Comparison of ENCODE assay signal across 8 cellular contexts in the genomic region with DNA sequence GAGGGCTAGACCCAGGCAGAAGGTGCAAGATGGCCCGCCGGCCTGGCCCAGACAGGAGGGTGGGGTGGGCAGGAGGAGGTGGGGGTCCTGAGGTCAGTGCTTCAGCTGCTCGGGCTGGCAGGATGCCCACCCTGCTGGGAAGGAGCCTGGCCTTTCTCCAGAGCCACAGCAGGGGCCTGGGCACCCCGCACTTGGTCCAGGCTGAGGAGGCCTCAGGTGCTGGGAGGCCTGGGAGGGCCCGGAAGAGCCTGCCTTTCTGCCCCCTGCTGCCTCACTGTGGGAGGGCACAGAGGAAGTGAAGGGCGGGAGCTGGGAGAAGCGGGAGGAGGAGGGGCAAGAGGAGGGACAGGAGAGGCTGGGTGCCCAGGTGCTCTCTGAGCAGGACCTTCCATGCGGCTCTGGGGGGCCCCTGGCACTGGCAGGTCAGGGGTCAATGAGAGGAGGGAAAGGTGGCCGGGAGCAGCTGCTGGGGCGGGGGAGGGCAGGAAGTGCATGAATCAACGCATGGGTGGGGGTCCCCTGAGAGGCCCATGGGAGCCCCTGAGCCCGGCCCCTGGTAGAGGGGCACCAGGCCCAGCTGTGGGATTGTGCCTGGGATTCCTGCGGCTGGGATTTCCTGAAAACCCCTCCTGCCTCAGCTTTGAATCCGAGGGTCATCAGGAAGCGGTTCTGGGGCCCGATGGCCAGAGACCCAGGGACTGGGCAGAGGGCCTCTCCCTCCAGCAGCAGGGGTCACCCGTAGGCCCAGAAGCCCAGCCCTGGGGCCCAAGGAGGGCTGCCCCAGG. TPM values are rescaled to one million over a fixed set of nuclear protein-coding genes. Genes with fewer than 3 reads are reported as not detected.
DNase-seq lines count a peak whose midpoint lies in the region; ATAC-seq and TF ChIP-seq lines count a peak whose summit lies in the region.

No MANE protein-coding gene starts in this region.

- ATAC-seq in DND-41 (ENCODE audit: insufficient read depth, low read depth) (peak; percentile 77), HG02884 (IDR thresholded peaks at IDR 0.05; ENCODE audit: unreplicated experiment) (no peak)

- CTCF ChIA-PET in HEK293 (lab: Yijun Ruan, JAX): interaction anchor here (0.6 to 1.4 kb wide), 7 partner anchors 12 to 277 kb away, joined by 3 to 4 read pairs (median 3); no protein-coding TSS in a partner anchor

- peak overlapping the region; percentile 53 for H3K9ac ChIP-seq in DND-41 (ENCODE audit: low read depth, low read length)

- H4K20me1 ChIP-seq in DND-41 (ENCODE audit: insufficient read depth, low read length): peaks cover 3% of the 10 kb centered on the region

- H3K27ac Mint-ChIP-seq in progenitor cell of endocrine pancreas: no peak overlapping the region

- H3K4me1 Mint-ChIP-seq in progenitor cell of endocrine pancreas (ENCODE audit: low read depth): peaks cover 5% of the 10 kb centered on the region

- H3K27ac ChIP-seq in DND-41 (ENCODE audit: low read length): peak overlapping the region; percentile 77
- peak overlapping the region; percentile 16; the same call in 1 of the 2 replicates for H3K27ac ChIP-seq in HEK293 (ENCODE audit: extremely low read depth, low read depth, low read length)

- H3K36me3 Mint-ChIP-seq in progenitor cell of endocrine pancreas (ENCODE audit: insufficient read depth): no peaks in the 10 kb centered on the region

- H3K4me1 ChIP-seq in DND-41 (ENCODE audit: insufficient read depth, low read length): peaks cover 40% of the 10 kb centered on the region
- H3K4me1 ChIP-seq in HEK293 (ENCODE audit: control insufficient read depth, insufficient read depth, low read length): peaks cover 14% of the 10 kb centered on the region

- no peaks in the 10 kb centered on the region for H3K36me3 ChIP-seq in DND-41 (ENCODE audit: insufficient read depth, low read length)
- H3K36me3 ChIP-seq in HEK293 (ENCODE audit: control insufficient read depth in 2 of 2, insufficient read depth in 1 of 2, low read length in 2 of 2): no peaks in the 10 kb centered on the region

- no peaks in the 10 kb centered on the region for H3K9me3 Mint-ChIP-seq in progenitor cell of endocrine pancreas (ENCODE audit: low read depth)

- H3K4me3 Mint-ChIP-seq in progenitor cell of endocrine pancreas (ENCODE audit: low read depth): no peak overlapping the region

- H2AFZ ChIP-seq in DND-41 (ENCODE audit: low read depth, low read length): peak overlapping the region; percentile 41; the same call in 1 of the 2 replicates

- no peaks in the 10 kb centered on the region for H3K27me3 Mint-ChIP-seq in progenitor cell of endocrine pancreas

- H3K27me3 ChIP-seq in DND-41 (ENCODE audit: insufficient read depth, low read length, poor library complexity): no peaks in the 10 kb centered on the region

- DNase-seq in DND-41 (peak; percentile 84), NCI-H345 treated with DMSO at 0.1 percent for 48 hours (lab: John Stamatoyannopoulos, UW; ENCODE audit: unreplicated experiment) (peak; percentile 53), epithelial cell of proximal tubule (ENCODE audit: low read depth) (no peak), progenitor cell of endocrine pancreas (ENCODE audit: low spot score, unreplicated experiment) (no peak), NCI-H446 treated with DMSO at 0.1 percent for 48 hours (lab: John Stamatoyannopoulos, UW) (no peak)
- peak; percentile 78 to 86 for DNase-seq in activated CD4-positive, alpha-beta T cell treated with anti-CD3 and anti-CD28 coated beads, Interleukin-2, amount 50 U/mL, for 48 hours

- no peaks in the 10 kb centered on the region for H3K79me2 ChIP-seq in DND-41 (ENCODE audit: insufficient read depth, low read length)

- peak overlapping the region; percentile 55 for H3K4me2 ChIP-seq in DND-41 (ENCODE audit: insufficient read depth, low read length)

- H3K4me3 ChIP-seq in DND-41 (ENCODE audit: low read depth in 1 of 2, low read length in 2 of 2) (peak overlapping the region in 1 of 2 experiments; percentile 34; a peak in 1 of 4 replicates), HEK293 (ENCODE audit: low read depth, low read length) (no peak overlapping the region), epithelial cell of proximal tubule (ENCODE audit: low read depth, low read length) (no peak overlapping the region)

- no peaks in the 10 kb centered on the region for H3K9me3 ChIP-seq in DND-41 (ENCODE audit: insufficient read depth, low read length, severe bottlenecking)
- H3K9me3 ChIP-seq in HEK293 (ENCODE audit: control insufficient read depth, insufficient read depth, low read depth, low read length): no peaks in the 10 kb centered on the region

- TF ChIP-seq CTCF in DND-41 (IDR thresholded peaks at IDR 0.05; ENCODE audit: borderline replicate concordance, extremely low read depth, low read length, poor library complexity, severe bottlenecking) (peak; percentile 78), HEK293 (tag by site-specific recombination; IDR thresholded peaks at IDR 0.05) (peak; percentile 71), epithelial cell of proximal tubule (conservative IDR thresholded peaks at IDR 0.05; ENCODE audit: low read depth, low read length) (peak; percentile 60), progenitor cell of endocrine pancreas (IDR thresholded peaks at IDR 0.05; ENCODE audit: unreplicated experiment) (peak; percentile 58)

- POLR2A ChIA-PET in HEK293 (lab: Yijun Ruan, JAX): interaction anchor here (0.7 to 1.0 kb wide), 2 partner anchors 51 to 55 kb away, joined by 3 read pairs; no protein-coding TSS in a partner anchor

TF ChIP-seq in HEK293, 187 proteins besides CTCF, POLR2A, EP300 and RAD21 (continues in another document):
- TF ChIP-seq ZNF394 (tag by site-specific recombination; IDR thresholded peaks at IDR 0.05; ENCODE audit: borderline replicate concordance) (peak; percentile 85), ZNF664 (tag by site-specific recombination; IDR thresholded peaks at IDR 0.05) (no peak), ZNF585B (tag by site-specific recombination; IDR thresholded peaks at IDR 0.05) (0 out of 2 replicates have a peak, but pooled peaks have one; percentile 7), KLF8 (tag by site-specific recombination; IDR thresholded peaks at IDR 0.05) (no peak), YY2 (tag by site-specific recombination; IDR thresholded peaks at IDR 0.05) (no peak), IKZF3 (tag by site-specific recombination; IDR thresholded peaks at IDR 0.05) (peak; percentile 86), ZNF549 (tag by site-specific recombination; IDR thresholded peaks at IDR 0.05) (no peak), ZNF221 (tag by site-specific recombination; IDR thresholded peaks at IDR 0.05; ENCODE audit: borderline replicate concordance) (no peak), ZIC2 (tag by site-specific recombination; IDR thresholded peaks at IDR 0.05) (peak; percentile 99), ZBTB8A (tag by site-specific recombination; IDR thresholded peaks at IDR 0.05) (peak; percentile 49; the same call in 1 of the 2 replicates), ZNF510 (tag by site-specific recombination; IDR thresholded peaks at IDR 0.05; ENCODE audit: insufficient replicate concordance) (no peak), ZNF211 (tag by site-specific recombination; IDR thresholded peaks at IDR 0.05; ENCODE audit: low read depth) (no peak), ZNF660 (tag by site-specific recombination; IDR thresholded peaks at IDR 0.05) (no peak), ZNF624 (tag by site-specific recombination; IDR thresholded peaks at IDR 0.05) (no peak)
- TF ChIP-seq, protein P1, sequence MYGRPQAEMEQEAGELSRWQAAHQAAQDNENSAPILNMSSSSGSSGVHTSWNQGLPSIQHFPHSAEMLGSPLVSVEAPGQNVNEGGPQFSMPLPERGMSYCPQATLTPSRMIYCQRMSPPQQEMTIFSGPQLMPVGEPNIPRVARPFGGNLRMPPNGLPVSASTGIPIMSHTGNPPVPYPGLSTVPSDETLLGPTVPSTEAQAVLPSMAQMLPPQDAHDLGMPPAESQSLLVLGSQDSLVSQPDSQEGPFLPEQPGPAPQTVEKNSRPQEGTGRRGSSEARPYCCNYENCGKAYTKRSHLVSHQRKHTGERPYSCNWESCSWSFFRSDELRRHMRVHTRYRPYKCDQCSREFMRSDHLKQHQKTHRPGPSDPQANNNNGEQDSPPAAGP (tag by site-specific recombination; IDR thresholded peaks at IDR 0.05): peak; percentile 95
- TF ChIP-seq, protein P2, sequence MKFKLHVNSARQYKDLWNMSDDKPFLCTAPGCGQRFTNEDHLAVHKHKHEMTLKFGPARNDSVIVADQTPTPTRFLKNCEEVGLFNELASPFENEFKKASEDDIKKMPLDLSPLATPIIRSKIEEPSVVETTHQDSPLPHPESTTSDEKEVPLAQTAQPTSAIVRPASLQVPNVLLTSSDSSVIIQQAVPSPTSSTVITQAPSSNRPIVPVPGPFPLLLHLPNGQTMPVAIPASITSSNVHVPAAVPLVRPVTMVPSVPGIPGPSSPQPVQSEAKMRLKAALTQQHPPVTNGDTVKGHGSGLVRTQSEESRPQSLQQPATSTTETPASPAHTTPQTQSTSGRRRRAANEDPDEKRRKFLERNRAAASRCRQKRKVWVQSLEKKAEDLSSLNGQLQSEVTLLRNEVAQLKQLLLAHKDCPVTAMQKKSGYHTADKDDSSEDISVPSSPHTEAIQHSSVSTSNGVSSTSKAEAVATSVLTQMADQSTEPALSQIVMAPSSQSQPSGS (tag by site-specific recombination; IDR thresholded peaks at IDR 0.05; ENCODE audit: low read depth): no peak
- TF ChIP-seq, protein P3, sequence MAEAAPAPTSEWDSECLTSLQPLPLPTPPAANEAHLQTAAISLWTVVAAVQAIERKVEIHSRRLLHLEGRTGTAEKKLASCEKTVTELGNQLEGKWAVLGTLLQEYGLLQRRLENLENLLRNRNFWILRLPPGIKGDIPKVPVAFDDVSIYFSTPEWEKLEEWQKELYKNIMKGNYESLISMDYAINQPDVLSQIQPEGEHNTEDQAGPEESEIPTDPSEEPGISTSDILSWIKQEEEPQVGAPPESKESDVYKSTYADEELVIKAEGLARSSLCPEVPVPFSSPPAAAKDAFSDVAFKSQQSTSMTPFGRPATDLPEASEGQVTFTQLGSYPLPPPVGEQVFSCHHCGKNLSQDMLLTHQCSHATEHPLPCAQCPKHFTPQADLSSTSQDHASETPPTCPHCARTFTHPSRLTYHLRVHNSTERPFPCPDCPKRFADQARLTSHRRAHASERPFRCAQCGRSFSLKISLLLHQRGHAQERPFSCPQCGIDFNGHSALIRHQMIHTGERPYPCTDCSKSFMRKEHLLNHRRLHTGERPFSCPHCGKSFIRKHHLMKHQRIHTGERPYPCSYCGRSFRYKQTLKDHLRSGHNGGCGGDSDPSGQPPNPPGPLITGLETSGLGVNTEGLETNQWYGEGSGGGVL (tag by site-specific recombination; IDR thresholded peaks at IDR 0.05): 0 out of 2 replicates have a peak, but pooled peaks have one; percentile 15

RNA-seq across cellular contexts. Expression of a gene that starts 49.9 kb away (rescaled TPM):
- 11.0 and 14.9 TPM in 2 replicates for total RNA-seq in epithelial cell of proximal tubule
- 23.2 and 24.3 TPM in 2 replicates for total RNA-seq in progenitor cell of endocrine pancreas

Comparison
In these comparisons a context has a peak if more than half of its experiments do, and no peak if none do; other contexts are left out.
1. DNase-seq: peak in DND-41 (single experiment), NCI-H345 treated with DMSO at 0.1 percent for 48 hours (single experiment) and activated CD4-positive, alpha-beta T cell treated with anti-CD3 and anti-CD28 coated beads, Interleukin-2, amount 50 U/mL, for 48 hours (2 of 2); none in epithelial cell of proximal tubule (single experiment), progenitor cell of endocrine pancreas (single experiment) and NCI-H446 treated with DMSO at 0.1 percent for 48 hours (single experiment).
2. Peak in every context shown above with its lines, with median percentiles within 50 percentile points of each other: CTCF ChIP-seq.